Comparison of ENCODE assay signal across 8 cellular contexts in genomic region chr1:32013386-32014198, GRCh38. TPM values are rescaled to one million over a fixed set of nuclear protein-coding genes. Genes with fewer than 3 reads are reported as not detected.
DNase-seq lines count a peak whose midpoint lies in the region; ATAC-seq, FAIRE-seq and TF ChIP-seq lines count a peak whose summit lies in the region.

KHDRBS1 (plus strand) TSS chr1:32013868; CDS start chr1:32013996, 128 bp downstream.

- intact Hi-C loops in T-helper 2 cell treated with Interferon-gamma antibody and Interleukin-4, amounts not matched to agents 100 ng/mL and 5 ng/mL, for 36 hours (cut with micrococcal nuclease): loop anchor here (1.0 to 10.0 kb wide), 5 partner anchors 59 to 1296 kb away; partner anchors contain the start of genes PEF1, TMEM39B and TXLNA
- intact Hi-C loops in psoas muscle (cut with DNase I): loop anchor here in 1 of 2 donors (2.0 kb wide), 1 partner anchor 45 kb away; no protein-coding TSS in a partner anchor

- H3K4me3 ChIP-seq in right atrium auricular region (peak within 1 kb of the TSS; percentile 95 to 99), psoas muscle (peak within 1 kb of the TSS; percentile 99)

- H3K27ac ChIP-seq in right atrium auricular region: peak within 1 kb of the TSS; percentile 99 to 100
- H3K27ac ChIP-seq in psoas muscle: peak within 1 kb of the TSS; percentile 98

- peak; percentile 42 for ATAC-seq in GM18499 (IDR thresholded peaks at IDR 0.05; ENCODE audit: insufficient read depth, unreplicated experiment)
- ATAC-seq in HG02943 (IDR thresholded peaks at IDR 0.05; ENCODE audit: low read depth, unreplicated experiment): peak; percentile 68
- ATAC-seq in psoas muscle: peak; percentile 95 to 97 (median 96)

- FAIRE-seq in urothelium cell line (lab: Jason Lieb, UNC): peak; percentile 92

- 0 to 1% (median 1%) methylated on average over 90 to 101 of the region's 101 CpGs for WGBS in psoas muscle, 3 donors

- peak in 1 of 2 donors; percentile 16 for TF ChIP-seq CTCF in right atrium auricular region (IDR thresholded peaks at IDR 0.05)
- no peak for TF ChIP-seq CTCF in psoas muscle (IDR thresholded peaks at IDR 0.05)

- H3K36me3 ChIP-seq in right atrium auricular region: no peaks in the 10 kb centered on the region
- no peaks in the 10 kb centered on the region for H3K36me3 ChIP-seq in psoas muscle (ENCODE audit: insufficient read depth in 1 of 2, low read depth in 1 of 2)

- no peaks in the 10 kb centered on the region for H3K9me3 ChIP-seq in right atrium auricular region
- H3K9me3 ChIP-seq in psoas muscle: no peaks in the 10 kb centered on the region

- DNase-seq in NCI-H187 treated with DMSO at 0.1 percent for 48 hours (lab: John Stamatoyannopoulos, UW) (peak; percentile 88), anterior cingulate cortex (lab: John Stamatoyannopoulos, UW) (peak; percentile 80 to 99 (median 98)), right atrium auricular region (ENCODE audit: low spot score) (peak; percentile 99), psoas muscle (peak; percentile 99 to 100), urothelium cell line (ENCODE audit: low spot score) (peak; percentile 100)

- H3K4me1 ChIP-seq in right atrium auricular region (peaks cover 0 to 34% of the 10 kb centered on the region in 2 donors), psoas muscle (peaks cover 34% of the 10 kb centered on the region)

- H3K27me3 ChIP-seq in right atrium auricular region (no peaks in the 10 kb centered on the region), psoas muscle (ENCODE audit: insufficient read depth in 3 of 3, low read length in 2 of 3) (no peaks in the 10 kb centered on the region)

RNA-seq across cellular contexts. Expression of gene KHDRBS1, which starts in this region (rescaled TPM):
- total RNA-seq in T-helper 2 cell treated with Interferon-gamma antibody and Interleukin-4, amounts not matched to agents 100 ng/mL and 5 ng/mL, for 36 hours: 160 and 162 TPM in 2 replicates
- 10 to 100 TPM; 44.5 to 47.2 TPM for total RNA-seq in right atrium auricular region
- total RNA-seq in psoas muscle: 10 to 100 TPM; 46.5 to 64.5 (median 56.1) TPM
- polyA plus RNA-seq in psoas muscle: 10 to 100 TPM; 30.6 to 40.4 (median 38.5) TPM

Comparison
In these comparisons a context has a peak if more than half of its experiments do, and no peak if none do; other contexts are left out.
1. Peak in every context shown above with its lines: DNase-seq, ATAC-seq, H3K4me3 ChIP-seq and H3K27ac ChIP-seq.
2. ATAC-seq: peak in every context shown above with its lines; median percentile 96 in psoas muscle; 68 in HG02943; 42 in GM18499.